ENCODE assay signal across 9 cellular contexts in genomic region chr6:132130530-132131298, GRCh38.
DNase-seq lines count a peak whose midpoint lies in the region; ATAC-seq and TF ChIP-seq lines count a peak whose summit lies in the region.
"Had no signal": no experiment of that assay in that cellular context is flagged by ENCODE, and none has a peak within 500 bp of the region (broad histone marks: within the 10 kb centered on the region; RNA-seq: fewer than 3 reads in every experiment).

No MANE protein-coding gene starts in this region.

- WGBS in psoas muscle, 3 donors: 22 to 32% (median 23%) methylated on average over 11 of the region's 11 CpGs

- H3K27ac ChIP-seq in psoas muscle (peak overlapping the region; percentile 58), WERI-Rb-1 (no peak overlapping the region)

- ATAC-seq in Right ventricle myocardium superior (ENCODE audit: poor library complexity): peak; percentile 76
- ATAC-seq in psoas muscle: peak; percentile 51 to 71 (median 62)
- ATAC-seq in GM21447 (IDR thresholded peaks at IDR 0.05; ENCODE audit: unreplicated experiment): no peak
- ATAC-seq: effector memory CD8-positive, alpha-beta T cell had no signal

- H3K36me3 ChIP-seq in psoas muscle (ENCODE audit: insufficient read depth in 1 of 2, low read depth in 1 of 2): no peaks in the 10 kb centered on the region
- no peaks in the 10 kb centered on the region for H3K36me3 ChIP-seq in WERI-Rb-1

- H3K9me3 ChIP-seq in psoas muscle (no peaks in the 10 kb centered on the region), WERI-Rb-1 (ENCODE audit: severe bottlenecking) (no peaks in the 10 kb centered on the region)

- H3K27me3 ChIP-seq in psoas muscle (ENCODE audit: insufficient read depth in 3 of 3, low read length in 2 of 3) (no peaks in the 10 kb centered on the region), WERI-Rb-1 (ENCODE audit: insufficient read depth, low read depth, severe bottlenecking) (peaks cover 53% of the 10 kb centered on the region)

- DNase-seq in Daoy (ENCODE audit: low read depth) (peak; percentile 81), SK-MEL-5 (ENCODE audit: low read depth, low spot score) (peak; percentile 87), Right ventricle myocardium superior (peak; percentile 58), psoas muscle (peak; percentile 23 to 63), retina (no peak), NCI-H1048 (lab: John Stamatoyannopoulos, UW) (no peak), WERI-Rb-1 (no peak)
- DNase-seq: effector memory CD8-positive, alpha-beta T cell had no signal

- H3K4me3 ChIP-seq in psoas muscle (no peak overlapping the region), WERI-Rb-1 (ENCODE audit: low read depth, low read length) (no peak overlapping the region)

- in situ Hi-C loops in SK-MEL-5 (cut with HindIII; ENCODE audit: low pct_unique_long_range_greater_than_20kb, low sequenced_read_pairs): no loop called here

- TF ChIP-seq CTCF in psoas muscle (IDR thresholded peaks at IDR 0.05): no peak
- TF ChIP-seq CTCF in WERI-Rb-1 (IDR thresholded peaks at IDR 0.05; ENCODE audit: low read depth, low read length): no peak

- intact Hi-C loops in Right ventricle myocardium superior (cut with DNase I) (no loop called here), psoas muscle (cut with DNase I) (no loop called here)

- no peaks in the 10 kb centered on the region for H3K4me1 ChIP-seq in psoas muscle

Comparison
In these comparisons a context has a peak if more than half of its experiments do, and no peak if none do; other contexts are left out.
1. DNase-seq: peak in Daoy (single experiment), SK-MEL-5 (single experiment), Right ventricle myocardium superior (single experiment) and psoas muscle (2 of 2); none in retina (single experiment), NCI-H1048 (single experiment) and WERI-Rb-1 (single experiment).